Comparison of ENCODE assay signal across 17 cellular contexts in genomic region chr12:32881107-32881506, GRCh38. TPM values are rescaled to one million over a fixed set of nuclear protein-coding genes. Genes with fewer than 3 reads are reported as not detected.
"Had no signal": no experiment of that assay in that cellular context is flagged by ENCODE, and none has a peak within 500 bp of the region (broad histone marks: within the 10 kb centered on the region; RNA-seq: fewer than 3 reads in every experiment).

No MANE protein-coding gene starts in this region.

- H3K4me3 ChIP-seq: coronary artery, lower lobe of right lung, suprapubic skin, transverse colon had no signal

- DNase-seq: activated CD4-positive, alpha-beta T cell treated with anti-CD3 and anti-CD28 coated beads for 36 hours; activated CD4-positive, alpha-beta T cell treated with anti-CD3 and anti-CD28 coated beads, Interleukin-2, amount 50 U/mL, for 48 hours; activated gamma-delta T cell treated with Interleukin-2 at 50 U/mL for 16 hours; activated naive CD8-positive, alpha-beta T cell treated with anti-CD3 and anti-CD28 coated beads for 36 hours; activated T-cell treated with anti-CD3 and anti-CD28 coated beads for 4 hours; amygdala; caudate nucleus; head of caudate nucleus; immature natural killer cell; lower lobe of right lung; occipital lobe; retina; stimulated activated CD4-positive, alpha-beta T cell treated with anti-CD3 and anti-CD28 coated beads, Interleukin-2, amount 100 ng/mL, for 24 hours; transverse colon had no signal

- H3K9me3 ChIP-seq: lower lobe of right lung, suprapubic skin, transverse colon had no signal

- ATAC-seq: activated CD4-positive, alpha-beta T cell treated with anti-CD3 and anti-CD28 coated beads for 36 hours; lower lobe of right lung had no signal

- H3K4me1 ChIP-seq: lower lobe of right lung, suprapubic skin had no signal

- H3K27me3 ChIP-seq: suprapubic skin, transverse colon had no signal

- H3K27ac ChIP-seq: coronary artery, lower lobe of right lung had no signal

- H3K36me3 ChIP-seq: lower lobe of right lung, transverse colon had no signal

RNA-seq across cellular contexts. Expression of gene PKP2, which starts 15.5 kb away (rescaled TPM):
- total RNA-seq: activated T-helper 1 cell treated with anti-CD3 and anti-CD28 coated beads, Interleukin-12 subunit alpha, Interleukin-12 subunit beta, Interleukin-2, Interleukin-4 antibody, amounts not matched to agents 30 ng/mL and 10 ng/mL and 1 ng/mL, durations not matched to agents 14 hours and 24 hours and 36 hours had no signal
